Comparison of ENCODE assay signal across 11 cellular contexts in genomic region chrX:118211891-118212816, GRCh38.
DNase-seq lines count a peak whose midpoint lies in the region; ATAC-seq and TF ChIP-seq lines count a peak whose summit lies in the region.
"Had no signal": no experiment of that assay in that cellular context is flagged by ENCODE, and none has a peak within 500 bp of the region (broad histone marks: within the 10 kb centered on the region; RNA-seq: fewer than 3 reads in every experiment).

No MANE protein-coding gene starts in this region.

- peaks cover 0 to 7% (median 0%) of the 10 kb centered on the region in 3 donors for H3K4me1 ChIP-seq in gastroesophageal sphincter
- peaks cover 25% of the 10 kb centered on the region for H3K4me1 ChIP-seq in BE2C
- H3K4me1 ChIP-seq in upper lobe of right lung: no peaks in the 10 kb centered on the region

- no peak overlapping the region for H3K27ac ChIP-seq in gastroesophageal sphincter
- no peak overlapping the region for H3K27ac ChIP-seq in upper lobe of right lung

- no peaks in the 10 kb centered on the region for H3K36me3 ChIP-seq in GM06990 (ENCODE audit: control insufficient read depth, insufficient read depth, low read length)
- H3K36me3 ChIP-seq in gastroesophageal sphincter: no peaks in the 10 kb centered on the region
- H3K36me3 ChIP-seq in BE2C: no peaks in the 10 kb centered on the region
- H3K36me3 ChIP-seq in upper lobe of right lung: no peaks in the 10 kb centered on the region

- peak; percentile 49 for DNase-seq in GM06990 (ENCODE audit: extremely low read depth, insufficient read length)
- peak; percentile 54 for DNase-seq in NAMALWA (ENCODE audit: low spot score)
- DNase-seq in BE2C: no peak
- no peak for DNase-seq in upper lobe of right lung
- DNase-seq in NCI-H1436 treated with DMSO at 0.1 percent for 48 hours (lab: John Stamatoyannopoulos, UW): no peak
- DNase-seq: activated naive CD8-positive, alpha-beta T cell treated with anti-CD3 and anti-CD28 coated beads for 36 hours; COR-L47; NCI-H187 treated with DMSO at 0.1 percent for 48 hours had no signal

- ATAC-seq in GM19324 (IDR thresholded peaks at IDR 0.05; ENCODE audit: low FRiP score, unreplicated experiment) (peak; percentile 52), HG02885 (IDR thresholded peaks at IDR 0.05; ENCODE audit: poor library complexity, unreplicated experiment) (peak; percentile 57), gastroesophageal sphincter (no peak), upper lobe of right lung (no peak)

- intact Hi-C loops in upper lobe of right lung (cut with DNase I): no loop called here

- no peaks in the 10 kb centered on the region for H3K9me3 ChIP-seq in gastroesophageal sphincter
- no peaks in the 10 kb centered on the region for H3K9me3 ChIP-seq in BE2C
- no peaks in the 10 kb centered on the region for H3K9me3 ChIP-seq in upper lobe of right lung

- H3K27me3 ChIP-seq in GM06990 (replicated peaks; ENCODE audit: control insufficient read depth, insufficient read depth, low read length) (no peaks in the 10 kb centered on the region), gastroesophageal sphincter (no peaks in the 10 kb centered on the region), BE2C (no peaks in the 10 kb centered on the region), upper lobe of right lung (no peaks in the 10 kb centered on the region)

- TF ChIP-seq CTCF in GM06990 (IDR thresholded peaks at IDR 0.05; ENCODE audit: insufficient read depth, low read length, poor library complexity, severe bottlenecking) (no peak), gastroesophageal sphincter (IDR thresholded peaks at IDR 0.05) (no peak), BE2C (IDR thresholded peaks at IDR 0.05; ENCODE audit: low read depth, low read length) (no peak), upper lobe of right lung (IDR thresholded peaks at IDR 0.05) (no peak)

- H3K4me3 ChIP-seq in GM06990 (replicated peaks; ENCODE audit: low read depth, low read length): peak overlapping the region; percentile 29; the same call in 1 of the 2 replicates
- no peak overlapping the region for H3K4me3 ChIP-seq in gastroesophageal sphincter
- no peak overlapping the region for H3K4me3 ChIP-seq in BE2C (ENCODE audit: low read depth, low read length)
- H3K4me3 ChIP-seq in upper lobe of right lung: no peak overlapping the region

- no peak for TF ChIP-seq POLR2A in gastroesophageal sphincter (IDR thresholded peaks at IDR 0.05)

- no peak for TF ChIP-seq EP300 in gastroesophageal sphincter (IDR thresholded peaks at IDR 0.05)

- WGBS in gastroesophageal sphincter (ENCODE audit: low coverage in 1 of 2), 2 donors: 70 to 72% methylated on average over 2 to 6 of the region's 10 CpGs

Comparison
In these comparisons a context has a peak if more than half of its experiments do, and no peak if none do; other contexts are left out.
1. DNase-seq: peak in GM06990 (single experiment) and NAMALWA (single experiment); none in BE2C (single experiment), upper lobe of right lung (single experiment) and NCI-H1436 treated with DMSO at 0.1 percent for 48 hours (single experiment).
2. ATAC-seq: peak in GM19324 (single experiment) and HG02885 (single experiment); none in gastroesophageal sphincter (single experiment) and upper lobe of right lung (single experiment).